In the genomic region with DNA sequence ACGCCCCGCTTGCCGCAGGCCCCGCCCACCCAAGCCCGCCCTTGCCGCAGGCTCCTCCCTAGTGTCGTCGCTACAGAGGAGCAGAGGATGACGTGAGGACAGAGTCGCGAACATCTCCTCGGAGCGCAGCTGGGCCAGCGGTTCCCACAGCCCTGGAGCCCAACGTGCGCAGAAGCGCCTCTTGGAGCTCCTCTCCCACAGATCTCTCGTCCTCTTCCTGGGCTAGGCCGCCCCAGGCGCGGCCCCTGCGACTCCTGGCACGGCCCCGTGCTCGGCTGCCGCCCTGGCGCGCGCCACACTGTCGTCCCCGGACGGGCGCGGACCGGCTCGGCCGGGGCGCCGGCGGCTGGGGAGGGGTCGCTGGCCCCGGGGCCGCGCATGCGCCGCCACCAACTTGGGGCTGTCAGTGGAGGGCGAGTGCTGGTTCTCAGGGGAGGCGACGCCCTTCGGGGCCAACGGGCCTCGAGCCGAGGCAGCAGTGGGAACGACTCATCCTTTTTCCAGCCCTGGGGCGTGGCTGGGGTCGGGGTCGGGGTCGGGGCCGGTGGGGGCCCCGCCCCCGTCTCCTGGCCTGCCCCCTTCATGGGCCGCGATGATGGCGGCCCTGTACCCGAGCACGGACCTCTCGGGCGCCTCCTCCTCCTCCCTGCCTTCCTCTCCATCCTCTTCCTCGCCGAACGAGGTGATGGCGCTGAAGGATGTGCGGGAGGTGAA, we compare ENCODE assay signal across 1 cellular context.
TF ChIP-seq lines count a peak whose summit lies in the region.

A gene (plus strand): TSS at position 67 of the 714 bp plus-strand sequence. CDS start 526 bp downstream, at position 593.

TF ChIP-seq in HEK293, 187 proteins besides CTCF, POLR2A, EP300 and RAD21 (continued from another document and continues in another):
- TF ChIP-seq, protein P1, sequence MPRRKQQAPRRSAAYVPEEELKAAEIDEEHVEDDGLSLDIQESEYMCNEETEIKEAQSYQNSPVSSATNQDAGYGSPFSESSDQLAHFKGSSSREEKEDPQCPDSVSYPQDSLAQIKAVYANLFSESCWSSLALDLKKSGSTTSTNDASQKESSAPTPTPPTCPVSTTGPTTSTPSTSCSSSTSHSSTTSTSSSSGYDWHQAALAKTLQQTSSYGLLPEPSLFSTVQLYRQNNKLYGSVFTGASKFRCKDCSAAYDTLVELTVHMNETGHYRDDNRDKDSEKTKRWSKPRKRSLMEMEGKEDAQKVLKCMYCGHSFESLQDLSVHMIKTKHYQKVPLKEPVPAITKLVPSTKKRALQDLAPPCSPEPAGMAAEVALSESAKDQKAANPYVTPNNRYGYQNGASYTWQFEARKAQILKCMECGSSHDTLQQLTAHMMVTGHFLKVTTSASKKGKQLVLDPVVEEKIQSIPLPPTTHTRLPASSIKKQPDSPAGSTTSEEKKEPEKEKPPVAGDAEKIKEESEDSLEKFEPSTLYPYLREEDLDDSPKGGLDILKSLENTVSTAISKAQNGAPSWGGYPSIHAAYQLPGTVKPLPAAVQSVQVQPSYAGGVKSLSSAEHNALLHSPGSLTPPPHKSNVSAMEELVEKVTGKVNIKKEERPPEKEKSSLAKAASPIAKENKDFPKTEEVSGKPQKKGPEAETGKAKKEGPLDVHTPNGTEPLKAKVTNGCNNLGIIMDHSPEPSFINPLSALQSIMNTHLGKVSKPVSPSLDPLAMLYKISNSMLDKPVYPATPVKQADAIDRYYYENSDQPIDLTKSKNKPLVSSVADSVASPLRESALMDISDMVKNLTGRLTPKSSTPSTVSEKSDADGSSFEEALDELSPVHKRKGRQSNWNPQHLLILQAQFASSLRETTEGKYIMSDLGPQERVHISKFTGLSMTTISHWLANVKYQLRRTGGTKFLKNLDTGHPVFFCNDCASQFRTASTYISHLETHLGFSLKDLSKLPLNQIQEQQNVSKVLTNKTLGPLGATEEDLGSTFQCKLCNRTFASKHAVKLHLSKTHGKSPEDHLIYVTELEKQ (tag by site-specific recombination; IDR thresholded peaks at IDR 0.05; ENCODE audit: borderline replicate concordance): no peak
- no peak for TF ChIP-seq GLIS1 (tag by site-specific recombination; IDR thresholded peaks at IDR 0.05)
- TF ChIP-seq ZNF777 (tag by site-specific recombination; IDR thresholded peaks at IDR 0.05; ENCODE audit: borderline replicate concordance): no peak
- TF ChIP-seq, protein P2, sequence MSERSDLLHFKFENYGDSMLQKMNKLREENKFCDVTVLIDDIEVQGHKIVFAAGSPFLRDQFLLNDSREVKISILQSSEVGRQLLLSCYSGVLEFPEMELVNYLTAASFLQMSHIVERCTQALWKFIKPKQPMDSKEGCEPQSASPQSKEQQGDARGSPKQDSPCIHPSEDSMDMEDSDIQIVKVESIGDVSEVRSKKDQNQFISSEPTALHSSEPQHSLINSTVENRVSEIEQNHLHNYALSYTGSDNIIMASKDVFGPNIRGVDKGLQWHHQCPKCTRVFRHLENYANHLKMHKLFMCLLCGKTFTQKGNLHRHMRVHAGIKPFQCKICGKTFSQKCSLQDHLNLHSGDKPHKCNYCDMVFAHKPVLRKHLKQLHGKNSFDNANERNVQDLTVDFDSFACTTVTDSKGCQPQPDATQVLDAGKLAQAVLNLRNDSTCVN (tag by site-specific recombination; optimal IDR thresholded peaks at IDR 0.05): peak; percentile 53
- TF ChIP-seq ZNF792 (tag by site-specific recombination; IDR thresholded peaks at IDR 0.05): no peak
- TF ChIP-seq, protein P3, sequence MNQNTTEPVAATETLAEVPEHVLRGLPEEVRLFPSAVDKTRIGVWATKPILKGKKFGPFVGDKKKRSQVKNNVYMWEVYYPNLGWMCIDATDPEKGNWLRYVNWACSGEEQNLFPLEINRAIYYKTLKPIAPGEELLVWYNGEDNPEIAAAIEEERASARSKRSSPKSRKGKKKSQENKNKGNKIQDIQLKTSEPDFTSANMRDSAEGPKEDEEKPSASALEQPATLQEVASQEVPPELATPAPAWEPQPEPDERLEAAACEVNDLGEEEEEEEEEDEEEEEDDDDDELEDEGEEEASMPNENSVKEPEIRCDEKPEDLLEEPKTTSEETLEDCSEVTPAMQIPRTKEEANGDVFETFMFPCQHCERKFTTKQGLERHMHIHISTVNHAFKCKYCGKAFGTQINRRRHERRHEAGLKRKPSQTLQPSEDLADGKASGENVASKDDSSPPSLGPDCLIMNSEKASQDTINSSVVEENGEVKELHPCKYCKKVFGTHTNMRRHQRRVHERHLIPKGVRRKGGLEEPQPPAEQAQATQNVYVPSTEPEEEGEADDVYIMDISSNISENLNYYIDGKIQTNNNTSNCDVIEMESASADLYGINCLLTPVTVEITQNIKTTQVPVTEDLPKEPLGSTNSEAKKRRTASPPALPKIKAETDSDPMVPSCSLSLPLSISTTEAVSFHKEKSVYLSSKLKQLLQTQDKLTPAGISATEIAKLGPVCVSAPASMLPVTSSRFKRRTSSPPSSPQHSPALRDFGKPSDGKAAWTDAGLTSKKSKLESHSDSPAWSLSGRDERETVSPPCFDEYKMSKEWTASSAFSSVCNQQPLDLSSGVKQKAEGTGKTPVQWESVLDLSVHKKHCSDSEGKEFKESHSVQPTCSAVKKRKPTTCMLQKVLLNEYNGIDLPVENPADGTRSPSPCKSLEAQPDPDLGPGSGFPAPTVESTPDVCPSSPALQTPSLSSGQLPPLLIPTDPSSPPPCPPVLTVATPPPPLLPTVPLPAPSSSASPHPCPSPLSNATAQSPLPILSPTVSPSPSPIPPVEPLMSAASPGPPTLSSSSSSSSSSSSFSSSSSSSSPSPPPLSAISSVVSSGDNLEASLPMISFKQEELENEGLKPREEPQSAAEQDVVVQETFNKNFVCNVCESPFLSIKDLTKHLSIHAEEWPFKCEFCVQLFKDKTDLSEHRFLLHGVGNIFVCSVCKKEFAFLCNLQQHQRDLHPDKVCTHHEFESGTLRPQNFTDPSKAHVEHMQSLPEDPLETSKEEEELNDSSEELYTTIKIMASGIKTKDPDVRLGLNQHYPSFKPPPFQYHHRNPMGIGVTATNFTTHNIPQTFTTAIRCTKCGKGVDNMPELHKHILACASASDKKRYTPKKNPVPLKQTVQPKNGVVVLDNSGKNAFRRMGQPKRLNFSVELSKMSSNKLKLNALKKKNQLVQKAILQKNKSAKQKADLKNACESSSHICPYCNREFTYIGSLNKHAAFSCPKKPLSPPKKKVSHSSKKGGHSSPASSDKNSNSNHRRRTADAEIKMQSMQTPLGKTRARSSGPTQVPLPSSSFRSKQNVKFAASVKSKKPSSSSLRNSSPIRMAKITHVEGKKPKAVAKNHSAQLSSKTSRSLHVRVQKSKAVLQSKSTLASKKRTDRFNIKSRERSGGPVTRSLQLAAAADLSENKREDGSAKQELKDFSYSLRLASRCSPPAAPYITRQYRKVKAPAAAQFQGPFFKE (tag by site-specific recombination; IDR thresholded peaks at IDR 0.05; ENCODE audit: borderline replicate concordance): no peak
- no peak for TF ChIP-seq ZNF391 (tag by site-specific recombination; IDR thresholded peaks at IDR 0.05; ENCODE audit: borderline replicate concordance, low read depth)
- no peak for TF ChIP-seq ZNF16 (tag by site-specific recombination; IDR thresholded peaks at IDR 0.05; ENCODE audit: low read depth)
- TF ChIP-seq ZFHX2 (tag by site-specific recombination; conservative IDR thresholded peaks at IDR 0.05): no peak
- peak; percentile 31; the same call in 1 of the 2 replicates for TF ChIP-seq ZXDB (tag by site-specific recombination; IDR thresholded peaks at IDR 0.05)
- no peak for TF ChIP-seq ZNF350 (tag by site-specific recombination; IDR thresholded peaks at IDR 0.05)
- TF ChIP-seq ZIC2 (tag by site-specific recombination; IDR thresholded peaks at IDR 0.05): no peak
- TF ChIP-seq, protein P4, sequence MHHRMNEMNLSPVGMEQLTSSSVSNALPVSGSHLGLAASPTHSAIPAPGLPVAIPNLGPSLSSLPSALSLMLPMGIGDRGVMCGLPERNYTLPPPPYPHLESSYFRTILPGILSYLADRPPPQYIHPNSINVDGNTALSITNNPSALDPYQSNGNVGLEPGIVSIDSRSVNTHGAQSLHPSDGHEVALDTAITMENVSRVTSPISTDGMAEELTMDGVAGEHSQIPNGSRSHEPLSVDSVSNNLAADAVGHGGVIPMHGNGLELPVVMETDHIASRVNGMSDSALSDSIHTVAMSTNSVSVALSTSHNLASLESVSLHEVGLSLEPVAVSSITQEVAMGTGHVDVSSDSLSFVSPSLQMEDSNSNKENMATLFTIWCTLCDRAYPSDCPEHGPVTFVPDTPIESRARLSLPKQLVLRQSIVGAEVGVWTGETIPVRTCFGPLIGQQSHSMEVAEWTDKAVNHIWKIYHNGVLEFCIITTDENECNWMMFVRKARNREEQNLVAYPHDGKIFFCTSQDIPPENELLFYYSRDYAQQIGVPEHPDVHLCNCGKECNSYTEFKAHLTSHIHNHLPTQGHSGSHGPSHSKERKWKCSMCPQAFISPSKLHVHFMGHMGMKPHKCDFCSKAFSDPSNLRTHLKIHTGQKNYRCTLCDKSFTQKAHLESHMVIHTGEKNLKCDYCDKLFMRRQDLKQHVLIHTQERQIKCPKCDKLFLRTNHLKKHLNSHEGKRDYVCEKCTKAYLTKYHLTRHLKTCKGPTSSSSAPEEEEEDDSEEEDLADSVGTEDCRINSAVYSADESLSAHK (tag by site-specific recombination; IDR thresholded peaks at IDR 0.05): no peak
- no peak for TF ChIP-seq ZNF571 (tag by site-specific recombination; IDR thresholded peaks at IDR 0.05)
- no peak for TF ChIP-seq ZNF658 (tag by site-specific recombination; IDR thresholded peaks at IDR 0.05)
- TF ChIP-seq, protein P5, sequence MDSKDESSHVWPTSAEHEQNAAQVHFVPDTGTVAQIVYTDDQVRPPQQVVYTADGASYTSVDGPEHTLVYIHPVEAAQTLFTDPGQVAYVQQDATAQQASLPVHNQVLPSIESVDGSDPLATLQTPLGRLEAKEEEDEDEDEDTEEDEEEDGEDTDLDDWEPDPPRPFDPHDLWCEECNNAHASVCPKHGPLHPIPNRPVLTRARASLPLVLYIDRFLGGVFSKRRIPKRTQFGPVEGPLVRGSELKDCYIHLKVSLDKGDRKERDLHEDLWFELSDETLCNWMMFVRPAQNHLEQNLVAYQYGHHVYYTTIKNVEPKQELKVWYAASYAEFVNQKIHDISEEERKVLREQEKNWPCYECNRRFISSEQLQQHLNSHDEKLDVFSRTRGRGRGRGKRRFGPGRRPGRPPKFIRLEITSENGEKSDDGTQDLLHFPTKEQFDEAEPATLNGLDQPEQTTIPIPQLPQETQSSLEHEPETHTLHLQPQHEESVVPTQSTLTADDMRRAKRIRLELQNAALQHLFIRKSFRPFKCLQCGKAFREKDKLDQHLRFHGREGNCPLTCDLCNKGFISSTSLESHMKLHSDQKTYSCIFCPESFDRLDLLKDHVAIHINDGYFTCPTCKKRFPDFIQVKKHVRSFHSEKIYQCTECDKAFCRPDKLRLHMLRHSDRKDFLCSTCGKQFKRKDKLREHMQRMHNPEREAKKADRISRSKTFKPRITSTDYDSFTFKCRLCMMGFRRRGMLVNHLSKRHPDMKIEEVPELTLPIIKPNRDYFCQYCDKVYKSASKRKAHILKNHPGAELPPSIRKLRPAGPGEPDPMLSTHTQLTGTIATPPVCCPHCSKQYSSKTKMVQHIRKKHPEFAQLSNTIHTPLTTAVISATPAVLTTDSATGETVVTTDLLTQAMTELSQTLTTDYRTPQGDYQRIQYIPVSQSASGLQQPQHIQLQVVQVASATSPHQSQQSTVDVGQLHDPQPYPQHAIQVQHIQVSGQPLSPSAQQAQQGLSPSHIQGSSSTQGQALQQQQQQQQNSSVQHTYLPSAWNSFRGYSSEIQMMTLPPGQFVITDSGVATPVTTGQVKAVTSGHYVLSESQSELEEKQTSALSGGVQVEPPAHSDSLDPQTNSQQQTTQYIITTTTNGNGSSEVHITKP (tag by site-specific recombination; IDR thresholded peaks at IDR 0.05): no peak
- TF ChIP-seq ZSCAN30 (tag by site-specific recombination; IDR thresholded peaks at IDR 0.05): peak; percentile 47; the same call in 1 of the 2 replicates
- TF ChIP-seq SP3 (tag by site-specific recombination; IDR thresholded peaks at IDR 0.05): peak; percentile 57
- TF ChIP-seq ZNF621 (tag by site-specific recombination; IDR thresholded peaks at IDR 0.05): no peak
- TF ChIP-seq ZBTB17 (tag by site-specific recombination; IDR thresholded peaks at IDR 0.05): 0 out of 2 replicates have a peak, but pooled peaks have one; percentile 13
- peak; percentile 72 for TF ChIP-seq ZNF629 (tag by site-specific recombination; IDR thresholded peaks at IDR 0.05)
- no peak for TF ChIP-seq ZNF701 (tag by site-specific recombination; IDR thresholded peaks at IDR 0.05)
- TF ChIP-seq, protein P6, sequence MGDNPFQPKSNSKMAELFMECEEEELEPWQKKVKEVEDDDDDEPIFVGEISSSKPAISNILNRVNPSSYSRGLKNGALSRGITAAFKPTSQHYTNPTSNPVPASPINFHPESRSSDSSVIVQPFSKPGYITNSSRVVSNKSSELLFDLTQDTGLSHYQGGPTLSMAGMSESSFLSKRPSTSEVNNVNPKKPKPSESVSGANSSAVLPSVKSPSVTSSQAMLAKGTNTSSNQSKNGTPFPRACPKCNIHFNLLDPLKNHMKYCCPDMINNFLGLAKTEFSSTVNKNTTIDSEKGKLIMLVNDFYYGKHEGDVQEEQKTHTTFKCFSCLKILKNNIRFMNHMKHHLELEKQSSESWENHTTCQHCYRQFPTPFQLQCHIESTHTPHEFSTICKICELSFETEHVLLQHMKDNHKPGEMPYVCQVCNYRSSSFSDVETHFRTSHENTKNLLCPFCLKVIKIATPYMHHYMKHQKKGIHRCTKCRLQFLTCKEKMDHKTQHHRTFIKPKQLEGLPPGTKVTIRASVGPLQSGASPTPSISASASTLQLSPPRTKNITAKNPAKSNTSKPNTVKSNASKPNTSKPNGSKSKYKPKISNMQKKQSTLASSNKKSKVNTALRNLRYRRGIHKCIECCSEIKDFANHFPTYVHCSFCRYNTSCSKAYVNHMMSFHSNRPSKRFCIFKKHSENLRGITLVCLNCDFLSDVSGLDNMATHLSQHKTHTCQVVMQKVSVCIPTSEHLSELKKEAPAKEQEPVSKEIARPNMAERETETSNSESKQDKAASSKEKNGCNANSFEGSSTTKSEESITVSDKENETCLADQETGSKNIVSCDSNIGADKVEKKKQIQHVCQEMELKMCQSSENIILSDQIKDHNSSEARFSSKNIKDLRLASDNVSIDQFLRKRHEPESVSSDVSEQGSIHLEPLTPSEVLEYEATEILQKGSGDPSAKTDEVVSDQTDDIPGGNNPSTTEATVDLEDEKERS (tag by site-specific recombination; IDR thresholded peaks at IDR 0.05): no peak
- TF ChIP-seq ZNF626 (tag by site-specific recombination; IDR thresholded peaks at IDR 0.05): 0 out of 2 replicates have a peak, but pooled peaks have one; percentile 33
- TF ChIP-seq ZNF394 (tag by site-specific recombination; IDR thresholded peaks at IDR 0.05; ENCODE audit: borderline replicate concordance): no peak
- TF ChIP-seq, protein P7, sequence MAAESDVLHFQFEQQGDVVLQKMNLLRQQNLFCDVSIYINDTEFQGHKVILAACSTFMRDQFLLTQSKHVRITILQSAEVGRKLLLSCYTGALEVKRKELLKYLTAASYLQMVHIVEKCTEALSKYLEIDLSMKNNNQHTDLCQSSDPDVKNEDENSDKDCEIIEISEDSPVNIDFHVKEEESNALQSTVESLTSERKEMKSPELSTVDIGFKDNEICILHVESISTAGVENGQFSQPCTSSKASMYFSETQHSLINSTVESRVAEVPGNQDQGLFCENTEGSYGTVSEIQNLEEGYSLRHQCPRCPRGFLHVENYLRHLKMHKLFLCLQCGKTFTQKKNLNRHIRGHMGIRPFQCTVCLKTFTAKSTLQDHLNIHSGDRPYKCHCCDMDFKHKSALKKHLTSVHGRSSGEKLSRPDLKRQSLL (tag by site-specific recombination; IDR thresholded peaks at IDR 0.05): no peak
